In genomic region chr10:2986341-2986933, GRCh38 we compare ENCODE assay signal across 2 cellular contexts.
TF ChIP-seq lines count a peak whose summit lies in the region.

No MANE protein-coding gene starts in this region.

TF ChIP-seq in A549, 52 proteins besides CTCF, POLR2A, EP300 and RAD21 (continued from another document):
- no peak for TF ChIP-seq PBX3 (IDR thresholded peaks at IDR 0.05)
- no peak for TF ChIP-seq ZFP36 (IDR thresholded peaks at IDR 0.05; ENCODE audit: borderline replicate concordance, partially characterized antibody)
- no peak for TF ChIP-seq USF2 (IDR thresholded peaks at IDR 0.05)
- TF ChIP-seq CHD2 (IDR thresholded peaks at IDR 0.05; ENCODE audit: low read length, partially characterized antibody): no peak
- TF ChIP-seq HMGXB4 (CRISPR knock-in tag; IDR thresholded peaks at IDR 0.05; ENCODE audit: borderline replicate concordance): no peak
- TF ChIP-seq RFX5 (IDR thresholded peaks at IDR 0.05): no peak

TF ChIP-seq in HCT116, 20 proteins besides CTCF, POLR2A, EP300 and RAD21 (continued from another document):
- TF ChIP-seq ATF3 (IDR thresholded peaks at IDR 0.05): no peak
- TF ChIP-seq YY1 (IDR thresholded peaks at IDR 0.05; ENCODE audit: extremely low read depth, insufficient replicate concordance, low read depth, low read length): no peak
- no peak for TF ChIP-seq ELF1 (IDR thresholded peaks at IDR 0.05; ENCODE audit: borderline replicate concordance, low read depth)
- no peak for TF ChIP-seq ZFX (IDR thresholded peaks at IDR 0.05)
